13 cellular contexts compared by ENCODE assay signal in the genomic region with DNA sequence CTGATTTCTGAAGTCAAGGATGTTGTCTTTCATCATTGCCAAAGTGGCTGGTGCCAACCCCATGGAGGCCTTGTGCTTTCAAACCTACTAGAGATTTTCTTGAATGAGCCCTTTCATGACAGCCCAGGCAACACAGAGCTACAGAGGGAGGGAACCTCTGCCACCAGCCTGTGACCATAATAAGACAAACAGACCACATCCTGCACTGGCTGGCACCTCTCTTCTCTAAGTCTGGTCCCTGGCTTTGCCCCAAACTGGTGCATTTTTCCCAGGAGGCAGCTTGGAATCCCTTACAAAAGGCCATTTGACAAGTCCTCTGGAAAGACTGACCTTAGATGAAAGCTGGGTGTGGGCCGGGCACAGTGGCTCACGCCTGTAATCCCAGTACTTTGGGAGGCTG.
"Had no signal": no experiment of that assay in that cellular context is flagged by ENCODE, and none has a peak within 500 bp of the region (broad histone marks: within the 10 kb centered on the region; RNA-seq: fewer than 3 reads in every experiment).

No MANE protein-coding gene starts in this region.

- H3K4me3 ChIP-seq: gastroesophageal sphincter, ovary, tibial nerve had no signal

- H3K36me3 ChIP-seq: gastroesophageal sphincter, ovary, tibial nerve had no signal

- ATAC-seq: effector memory CD8-positive, alpha-beta T cell; gastroesophageal sphincter; stimulated activated effector memory CD8-positive, alpha-beta T cell treated with anti-CD3 and anti-CD28 coated beads, Interleukin-12 subunit alpha, Interleukin-12 subunit beta, amount 100 ng/mL, for 72 hours; T-cell had no signal

- DNase-seq: activated B cell treated with CpG ODN at 0.5 μM for 24 hours; activated CD4-positive, alpha-beta T cell treated with anti-CD3 and anti-CD28 coated beads, Interleukin-2, amount 10 ng/mL, durations not matched to agents 24 days and 14 days; activated CD8-positive, alpha-beta memory T cell treated with anti-CD3 and anti-CD28 coated beads for 24 hours; activated naive CD4-positive, alpha-beta T cell treated with anti-CD3 and anti-CD28 coated beads for 36 hours; cortex of kidney; effector memory CD8-positive, alpha-beta T cell; small intestine; T-cell had no signal

- H3K27me3 ChIP-seq: gastroesophageal sphincter, ovary, tibial nerve had no signal

- FAIRE-seq: keratinocyte, small intestine had no signal

- H3K9me3 ChIP-seq: gastroesophageal sphincter, ovary, tibial nerve had no signal
